27 cellular contexts compared by ENCODE assay signal in genomic region chr13:27793377-27794074, GRCh38. TPM values are rescaled to one million over a fixed set of nuclear protein-coding genes. Genes with fewer than 3 reads are reported as not detected.
DNase-seq lines count a peak whose midpoint lies in the region; ATAC-seq, FAIRE-seq and TF ChIP-seq lines count a peak whose summit lies in the region.
"Had no signal": no experiment of that assay in that cellular context is flagged by ENCODE, and none has a peak within 500 bp of the region (broad histone marks: within the 10 kb centered on the region; RNA-seq: fewer than 3 reads in every experiment).

No MANE protein-coding gene starts in this region.

- POLR2A ChIA-PET in activated CD4-positive, alpha-beta T cell treated with anti-CD3 and anti-CD28 coated beads for 36 hours (lab: Charles Lee) = interaction anchor here (0.6 kb wide), 1 partner anchor 17 kb away, joined by 3 read pairs; no protein-coding TSS in a partner anchor
- POLR2A ChIA-PET in H1 (lab: Charles Lee; ENCODE audit: partially characterized antibody) = interaction anchor here (1.2 kb wide), 1 partner anchor 29 kb away, joined by 5 read pairs; no protein-coding TSS in a partner anchor

- no peaks in the 10 kb centered on the region for H3K36me3 Mint-ChIP-seq in activated CD4-positive, alpha-beta T cell treated with anti-CD3 and anti-CD28 coated beads for 36 hours (ENCODE audit: low read depth)
- no peaks in the 10 kb centered on the region for H3K36me3 Mint-ChIP-seq in neural progenitor cell

- no peak overlapping the region for H4K91ac ChIP-seq in H1 (replicated peaks; ENCODE audit: insufficient read length, low read length)

- intact Hi-C loops in activated CD4-positive, alpha-beta T cell treated with anti-CD3 and anti-CD28 coated beads for 36 hours (cut with DNase I, micrococcal nuclease) = loop anchor here (2.0 to 5.0 kb wide), 3 partner anchors 34 to 173 kb away; no protein-coding TSS in a partner anchor
- intact Hi-C loops in mucosa of descending colon (cut with DNase I, micrococcal nuclease) = no loop called here
- intact Hi-C loops in transverse colon (cut with DNase I; ENCODE audit: low total_unique reads) = no loop called here

- H3K18ac ChIP-seq in H1 (ENCODE audit: extremely low read depth, low read length) = peak overlapping the region; percentile 32

- no peak overlapping the region for H3K9ac ChIP-seq in HUES6 (ENCODE audit: low read length)
- H3K9ac ChIP-seq in H1 (replicated peaks in 1 of 4; ENCODE audit: extremely low read depth in 1 of 4, low read depth in 3 of 4, low read length in 3 of 4) = no peak overlapping the region
- no peak overlapping the region for H3K9ac ChIP-seq in neural progenitor cell

- peak overlapping the region; percentile 3; the same call in 1 of the 2 replicates for H2AK5ac ChIP-seq in H1 (ENCODE audit: low read depth, low read length)

- H3F3A ChIP-seq in neural progenitor cell (ENCODE audit: low read depth) = peaks cover 31% of the 10 kb centered on the region

- TF ChIP-seq POLR2A in H1 (IDR thresholded peaks at IDR 0.05; ENCODE audit: control extremely low read depth in 1 of 2, low read depth in 2 of 2, low read length in 2 of 2) (no peak), transverse colon (IDR thresholded peaks at IDR 0.05) (no peak)

- H3K36me3 ChIP-seq in HUES6 (ENCODE audit: control insufficient read depth, insufficient read depth, low read length) (no peaks in the 10 kb centered on the region), H1 (ENCODE audit: control insufficient read depth in 2 of 4, insufficient read depth in 4 of 4, low read length in 3 of 4) (peaks cover 0 to 4% (median 0%) of the 10 kb centered on the region in 4 experiments; a peak in 1 of 8 replicates), neural progenitor cell (no peaks in the 10 kb centered on the region), mucosa of descending colon (ENCODE audit: low read depth) (no peaks in the 10 kb centered on the region), transverse colon (no peaks in the 10 kb centered on the region)
- H3K36me3 ChIP-seq: heart right ventricle, MG63, vagina had no signal

- H3K4ac ChIP-seq in H1 (replicated peaks; ENCODE audit: insufficient read length, low read depth, low read length) = no peak overlapping the region

- peak overlapping the region; percentile 90 for H2BK12ac ChIP-seq in H1 (ENCODE audit: low read depth, low read length)

- peak overlapping the region; percentile 26; the same call in 1 of the 2 replicates for H4K8ac ChIP-seq in H1 (ENCODE audit: extremely low read depth, insufficient read depth, low read length)

- TF ChIP-seq RAD21 in H1 (IDR thresholded peaks at IDR 0.05 in 1 of 2, conservative IDR thresholded peaks at IDR 0.05 in 1 of 2; ENCODE audit: low read depth in 2 of 2, low read length in 2 of 2) = no peak

- H2BK15ac ChIP-seq in H1 (ENCODE audit: low read length) = peak overlapping the region; percentile 88; the same call in 1 of the 2 replicates

- H3K4me2 ChIP-seq in H1 (ENCODE audit: insufficient read depth in 1 of 2, low read depth in 2 of 2, low read length in 2 of 2) = peak overlapping the region; percentile 38 to 49; a peak in 3 of 4 replicates
- H3K4me2 ChIP-seq in neural progenitor cell = no peak overlapping the region
- H3K4me2 ChIP-seq: A549 had no signal

- DNase-seq in activated CD4-positive, alpha-beta T cell treated with anti-CD3 and anti-CD28 coated beads for 36 hours = peak; percentile 25
- no peak for DNase-seq in activated CD4-positive, alpha-beta T cell treated with anti-CD3 and anti-CD28 coated beads for 48 hours
- DNase-seq in H1 (ENCODE audit: low read depth in 1 of 2, low spot score in 2 of 2) (peak in 1 of 2 experiments; percentile 66), neural progenitor cell (ENCODE audit: low spot score) (no peak), mucosa of descending colon (no peak), transverse colon (no peak), NCI-H1417 treated with DMSO at 0.1 percent for 48 hours (lab: John Stamatoyannopoulos, UW) (no peak)
- DNase-seq: activated CD4-positive, alpha-beta memory T cell treated with anti-CD3 and anti-CD28 coated beads for 36 hours; activated naive CD4-positive, alpha-beta T cell treated with anti-CD3 and anti-CD28 coated beads, Interleukin-2, amount 10 ng/mL, durations not matched to agents 7 days and 5 days; activated T-cell treated with anti-CD3 and anti-CD28 coated beads, Interleukin-2, amount 50 U/mL, for 1 hour; C1 segment of cervical spinal cord; DMS79; heart right ventricle; NCI-H187; psoas muscle; Right ventricle myocardium superior; stimulated activated CD4-positive, alpha-beta T cell treated with anti-CD3 and anti-CD28 coated beads, Interleukin-2, amount 100 ng/mL, for 48 hours had no signal

- no peak overlapping the region for H2BK5ac ChIP-seq in H1 (ENCODE audit: low read depth, low read length)

- H3K27ac ChIP-seq in HUES6 (ENCODE audit: low read depth, low read length) (no peak overlapping the region), H1 (ENCODE audit: low read depth, low read length) (no peak overlapping the region), neural progenitor cell (no peak overlapping the region), transverse colon (no peak overlapping the region)
- H3K27ac ChIP-seq: A549, heart right ventricle, HL-60, psoas muscle, vagina had no signal

- no peak overlapping the region for H2BK120ac ChIP-seq in H1 (replicated peaks; ENCODE audit: low read depth, low read length)

- TF ChIP-seq EP300 in H1 (IDR thresholded peaks at IDR 0.05; ENCODE audit: borderline replicate concordance in 1 of 2, low read depth in 2 of 2, low read length in 2 of 2) = no peak
- TF ChIP-seq EP300 in transverse colon (IDR thresholded peaks at IDR 0.05; ENCODE audit: low read depth) = no peak

- 0 out of 2 replicates have a peak overlapping the region, but pooled peaks have one; percentile 32 for H2BK20ac ChIP-seq in H1 (ENCODE audit: low read length)

- no peaks in the 10 kb centered on the region for H3K79me1 ChIP-seq in H1 (ENCODE audit: low read depth, low read length)

- no peak overlapping the region for H3K23ac ChIP-seq in H1 (ENCODE audit: insufficient read length)

- CTCF ChIA-PET in activated CD4-positive, alpha-beta T cell treated with anti-CD3 and anti-CD28 coated beads for 36 hours (lab: Charles Lee) = interaction anchor here (0.7 to 3.8 kb wide), 2 partner anchors 11 to 33 kb away, joined by 6 to 20 read pairs; no protein-coding TSS in a partner anchor
- CTCF ChIA-PET in H1 (lab: Charles Lee; ENCODE audit: partially characterized antibody) = interaction anchor here (0.6 to 23.4 kb wide), 5 partner anchors 32 to 188 kb away, joined by 3 to 345 read pairs (median 5); partner anchors contain the start of gene CDX2

- no peaks in the 10 kb centered on the region for H3K9me3 ChIP-seq in HUES6 (ENCODE audit: control insufficient read depth, insufficient read depth, low read depth, low read length)
- H3K9me3 ChIP-seq in H1 (ENCODE audit: insufficient read depth in 2 of 2, low read depth in 1 of 2, low read length in 1 of 2) = no peaks in the 10 kb centered on the region
- no peaks in the 10 kb centered on the region for H3K9me3 ChIP-seq in neural progenitor cell (ENCODE audit: low read depth)
- H3K9me3 ChIP-seq in mucosa of descending colon = no peaks in the 10 kb centered on the region
- no peaks in the 10 kb centered on the region for H3K9me3 ChIP-seq in transverse colon
- H3K9me3 ChIP-seq: A549, heart right ventricle, MG63, psoas muscle, vagina had no signal

- H3K23me2 ChIP-seq in H1 (ENCODE audit: low read depth, low read length) = peaks cover 8% of the 10 kb centered on the region; the same call in 1 of the 2 replicates

- no peak overlapping the region for H3K56ac ChIP-seq in H1 (replicated peaks; ENCODE audit: insufficient read length, low read depth, low read length)

- H3K4me3 Mint-ChIP-seq in activated CD4-positive, alpha-beta T cell treated with anti-CD3 and anti-CD28 coated beads for 36 hours = no peak overlapping the region
- H3K4me3 Mint-ChIP-seq in neural progenitor cell = peak overlapping the region; percentile 64
- H3K4me3 Mint-ChIP-seq: activated CD4-positive, alpha-beta memory T cell treated with anti-CD3 and anti-CD28 coated beads for 36 hours; activated naive CD4-positive, alpha-beta T cell treated with anti-CD3 and anti-CD28 coated beads, Interleukin-2, amount 10 ng/mL, durations not matched to agents 7 days and 5 days; natural killer cell treated with Interleukin-12 subunit alpha and Interleukin-12 subunit beta and Interleukin-15 and Interleukin-18, amount 100 ng/mL, for 72 hours had no signal

- H4K20me1 ChIP-seq in H1 (replicated peaks in 1 of 2; ENCODE audit: control insufficient read depth in 1 of 2, insufficient read depth in 2 of 2, low read length in 2 of 2) = peaks cover 22 to 53% of the 10 kb centered on the region in 2 experiments
- H4K20me1 ChIP-seq in neural progenitor cell (ENCODE audit: low read depth) = peaks cover 96% of the 10 kb centered on the region

- H3K27me3 ChIP-seq in HUES6 (ENCODE audit: control insufficient read depth, insufficient read depth, low read length) (peaks cover 100% of the 10 kb centered on the region), H1 (replicated peaks in 1 of 4; ENCODE audit: control insufficient read depth in 3 of 4, extremely low read depth in 1 of 4, insufficient read depth in 3 of 4, low read length in 3 of 4) (peaks cover 96 to 100% (median 100%) of the 10 kb centered on the region in 4 experiments), neural progenitor cell (peaks cover 100% of the 10 kb centered on the region), transverse colon (peaks cover 100% of the 10 kb centered on the region)

- H3K27me3 Mint-ChIP-seq in activated CD4-positive, alpha-beta T cell treated with anti-CD3 and anti-CD28 coated beads for 36 hours = peaks cover 76% of the 10 kb centered on the region
- H3K27me3 Mint-ChIP-seq in neural progenitor cell (ENCODE audit: insufficient read depth, low read depth) = peaks cover 83% of the 10 kb centered on the region

- H2AFZ ChIP-seq in H1 (ENCODE audit: low read length) (no peak overlapping the region), neural progenitor cell (replicated peaks) (no peak overlapping the region)

- no peak overlapping the region for H4K5ac ChIP-seq in H1 (ENCODE audit: insufficient read length, low read depth, low read length)

- ATAC-seq in activated CD4-positive, alpha-beta T cell treated with anti-CD3 and anti-CD28 coated beads for 36 hours = no peak
- ATAC-seq in mucosa of descending colon = no peak

- TF ChIP-seq CTCF in H1 (IDR thresholded peaks at IDR 0.05; ENCODE audit: control extremely low read depth in 1 of 3, insufficient read depth in 1 of 3, low read depth in 1 of 3, low read length in 3 of 3) (no peak), neural progenitor cell (IDR thresholded peaks at IDR 0.05) (no peak), mucosa of descending colon (IDR thresholded peaks at IDR 0.05) (no peak), transverse colon (IDR thresholded peaks at IDR 0.05) (no peak)

- no peak for FAIRE-seq in H1 (lab: Jason Lieb, UNC)
- FAIRE-seq: A549, islet of Langerhans had no signal

- in situ Hi-C loops in transverse colon (cut with MboI; ENCODE audit: low pct_ligation_motif_present in 1 of 4, low pct_unique_long_range_greater_than_20kb in 1 of 4, low sequenced_read_pairs in 3 of 4) = no loop called here

- H3K4me3 ChIP-seq in HUES6 (ENCODE audit: low read depth, low read length) (0 out of 2 replicates have a peak overlapping the region, but pooled peaks have one; percentile 3), H1 (ENCODE audit: extremely low read depth in 1 of 4, insufficient read depth in 2 of 4, low read depth in 3 of 4, low read length in 4 of 4) (peak overlapping the region in 1 of 4 experiments; percentile 37; a peak in 1 of 8 replicates), neural progenitor cell (no peak overlapping the region), mucosa of descending colon (no peak overlapping the region), transverse colon (no peak overlapping the region)
- H3K4me3 ChIP-seq: A549, lung, MG63, vagina had no signal

- no peaks in the 10 kb centered on the region for H3K9me3 Mint-ChIP-seq in activated CD4-positive, alpha-beta T cell treated with anti-CD3 and anti-CD28 coated beads for 36 hours (ENCODE audit: low read depth)
- H3K9me3 Mint-ChIP-seq in neural progenitor cell = peaks cover 3% of the 10 kb centered on the region
- H3K9me3 Mint-ChIP-seq: activated CD4-positive, alpha-beta memory T cell treated with anti-CD3 and anti-CD28 coated beads for 36 hours; activated naive CD4-positive, alpha-beta T cell treated with anti-CD3 and anti-CD28 coated beads, Interleukin-2, amount 10 ng/mL, durations not matched to agents 7 days and 5 days; natural killer cell treated with Interleukin-12 subunit alpha and Interleukin-12 subunit beta and Interleukin-15 and Interleukin-18, amount 100 ng/mL, for 72 hours had no signal

- H3K4me1 Mint-ChIP-seq in activated CD4-positive, alpha-beta T cell treated with anti-CD3 and anti-CD28 coated beads for 36 hours = peaks cover 36% of the 10 kb centered on the region
- H3K4me1 Mint-ChIP-seq in neural progenitor cell = peaks cover 33% of the 10 kb centered on the region

- H3K14ac ChIP-seq in H1 (ENCODE audit: insufficient read length) = no peak overlapping the region

- no peak overlapping the region for H3K27ac Mint-ChIP-seq in activated CD4-positive, alpha-beta T cell treated with anti-CD3 and anti-CD28 coated beads for 36 hours
- no peak overlapping the region for H3K27ac Mint-ChIP-seq in neural progenitor cell
- H3K27ac Mint-ChIP-seq: activated CD4-positive, alpha-beta memory T cell treated with anti-CD3 and anti-CD28 coated beads for 36 hours; activated naive CD4-positive, alpha-beta T cell treated with anti-CD3 and anti-CD28 coated beads, Interleukin-2, amount 10 ng/mL, durations not matched to agents 7 days and 5 days; natural killer cell treated with Interleukin-12 subunit alpha and Interleukin-12 subunit beta and Interleukin-15 and Interleukin-18, amount 100 ng/mL, for 72 hours had no signal

- H3K4me1 ChIP-seq in HUES6 (ENCODE audit: control insufficient read depth, insufficient read depth, low read length) (peaks cover 47% of the 10 kb centered on the region), H1 (replicated peaks in 1 of 4; ENCODE audit: control insufficient read depth in 3 of 4, insufficient read depth in 4 of 4, low read length in 3 of 4) (peaks cover 13 to 57% (median 35%) of the 10 kb centered on the region in 4 experiments), neural progenitor cell (peaks cover 14% of the 10 kb centered on the region), mucosa of descending colon (ENCODE audit: low read depth) (peaks cover 19% of the 10 kb centered on the region), transverse colon (peaks cover 11 to 37% (median 30%) of the 10 kb centered on the region in 4 donors)
- H3K4me1 ChIP-seq: A549 had no signal

- H3K79me2 ChIP-seq in H1 (ENCODE audit: control insufficient read depth in 1 of 2, insufficient read depth in 2 of 2, low read length in 2 of 2) = no peaks in the 10 kb centered on the region
- H3K79me2 ChIP-seq in neural progenitor cell (ENCODE audit: low read depth) = no peaks in the 10 kb centered on the region

- 8% methylated on average over 33 of the region's 48 CpGs; no CpG with 5 or more reads in 1 of the 2 experiments for WGBS in H1 (ENCODE audit: extremely low coverage in 1 of 2, insufficient coverage in 1 of 2, insufficient read length in 1 of 2, insufficient replicate concordance in 2 of 2, low coverage in 1 of 2, low lambda C conversion rate in 2 of 2, missing lambda C conversion rate in 1 of 2), 2 experiments
- 28% methylated on average over 39 of the region's 48 CpGs; no CpG with 5 or more reads in 1 of the 2 donors for WGBS in transverse colon (ENCODE audit: low coverage in 1 of 2), 2 donors

RNA-seq across cellular contexts. Expression of gene GSX1, which starts 1.2 kb away (rescaled TPM):
- total RNA-seq in activated CD4-positive, alpha-beta T cell treated with anti-CD3 and anti-CD28 coated beads for 36 hours = not detected
- not detected in 2 replicates for total RNA-seq in H1 (2021; fragmentation: NEBNext Ultra II Directional; extraction: Animal tissue kit (Norgen Biotek cat#: 25700))
- polyA plus RNA-seq in H1 (2011; rRNA removed) = 0.08 TPM in 1 of 2 replicates, not detected in the other
- polyA plus RNA-seq in H1 (2011; cell fraction: cytosol; rRNA removed) = not detected
- not detected for polyA plus RNA-seq in H1 (2011; cell fraction: nucleus; rRNA removed)
- polyA plus RNA-seq in H1 (2012, experiment 1 of 2) = not detected in 4 replicates
- not detected for polyA plus RNA-seq in H1 (2012, experiment 2 of 2)
- not detected for polyA plus RNA-seq in H1 (2013, experiment 1 of 2)
- polyA plus RNA-seq in H1 (2013, experiment 2 of 2) = not detected
- polyA minus RNA-seq in H1 (2011; rRNA and poly(A)+ RNA removed) = not detected in 2 replicates
- not detected for polyA minus RNA-seq in H1 (2011; cell fraction: cytosol; rRNA and poly(A)+ RNA removed)
- polyA minus RNA-seq in H1 (2011; cell fraction: nucleus; rRNA and poly(A)+ RNA removed) = not detected
- total RNA-seq in neural progenitor cell (ENCODE audit: low replicate concordance) (not detected in 2 replicates), mucosa of descending colon (not detected), transverse colon (not detected)
- total RNA-seq: activated CD4-positive, alpha-beta memory T cell treated with anti-CD3 and anti-CD28 coated beads for 36 hours; heart right ventricle; lung; natural killer cell treated with Interleukin-12 subunit alpha and Interleukin-12 subunit beta and Interleukin-15 and Interleukin-18, amount 100 ng/mL, for 72 hours; psoas muscle; Right ventricle myocardium superior; skeletal muscle tissue; subcutaneous adipose tissue; vagina had no signal
- polyA plus RNA-seq: A549, heart right ventricle, lung, psoas muscle had no signal

Comparison
In these comparisons a context has a peak if more than half of its experiments do, and no peak if none do; other contexts are left out.
1. intact Hi-C loops: an anchor here in activated CD4-positive, alpha-beta T cell treated with anti-CD3 and anti-CD28 coated beads for 36 hours (2.0 to 5.0 kb wide); none called in mucosa of descending colon and transverse colon.